In the genomic region with DNA sequence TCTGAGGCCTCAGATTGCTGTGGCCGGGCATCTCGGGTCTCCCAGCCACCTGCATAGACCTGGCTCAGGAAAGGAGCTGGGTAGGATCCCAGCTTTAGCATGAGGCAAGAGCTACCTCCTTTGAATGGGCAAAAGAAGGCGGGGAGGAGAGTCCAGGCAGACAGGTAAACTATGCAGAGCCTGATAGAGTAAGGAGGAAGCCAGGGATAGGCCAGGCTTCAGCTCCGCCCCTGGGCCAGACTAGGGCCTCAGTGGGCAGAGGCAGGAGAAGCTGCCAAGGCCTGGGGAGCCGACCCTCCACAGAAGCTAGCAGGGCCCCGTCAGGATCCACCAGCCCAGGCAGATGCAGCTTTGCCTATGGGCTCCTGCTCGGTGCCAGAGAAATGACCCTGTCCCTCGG, we compare ENCODE assay signal across 24 cellular contexts. TPM values are rescaled to one million over a fixed set of nuclear protein-coding genes. Genes with fewer than 3 reads are reported as not detected.
DNase-seq lines count a peak whose midpoint lies in the region; ATAC-seq and TF ChIP-seq lines count a peak whose summit lies in the region.
"Had no signal": no experiment of that assay in that cellular context is flagged by ENCODE, and none has a peak within 500 bp of the region (broad histone marks: within the 10 kb centered on the region; RNA-seq: fewer than 3 reads in every experiment).

No MANE protein-coding gene starts in this region.

- no peak for TF ChIP-seq CTCF in WTC11 (IDR thresholded peaks at IDR 0.05)
- TF ChIP-seq CTCF in endothelial cell (IDR thresholded peaks at IDR 0.05; ENCODE audit: unreplicated experiment): no peak

- H3K4me3 ChIP-seq in HUES6 (ENCODE audit: low read depth, low read length): no peak overlapping the region
- H3K4me3 ChIP-seq in trophoblast cell (ENCODE audit: low read depth, low read length): no peak overlapping the region
- H3K4me3 ChIP-seq: body of pancreas, colonic mucosa, heart right ventricle, psoas muscle, upper lobe of left lung had no signal

- POLR2A ChIA-PET in WTC11 (lab: Charles Lee): interaction anchor here (0.6 to 1.9 kb wide), 4 partner anchors 11 to 205 kb away, joined by 3 to 7 read pairs (median 4); no protein-coding TSS in a partner anchor

- no peak overlapping the region for H3K4ac ChIP-seq in trophoblast cell (ENCODE audit: low read depth, low read length)

- H3K18ac ChIP-seq in trophoblast cell (ENCODE audit: low read length): no peak overlapping the region

- H3K4me3 Mint-ChIP-seq in WTC11: no peak overlapping the region
- no peak overlapping the region for H3K4me3 Mint-ChIP-seq in endothelial cell (ENCODE audit: unreplicated experiment)
- H3K4me3 Mint-ChIP-seq: activated CD4-positive, alpha-beta T cell treated with anti-CD3 and anti-CD28 coated beads, Interleukin-2, amount 10 ng/mL, durations not matched to agents 7 days and 5 days; activated naive CD8-positive, alpha-beta T cell treated with anti-CD3 and anti-CD28 coated beads, Interleukin-2, amount 50 U/mL, for 24 hours; CD8-positive, alpha-beta T cell; memory B cell; nephron had no signal

- H4K91ac ChIP-seq in trophoblast cell (ENCODE audit: low read depth, low read length): no peak overlapping the region

- no peak overlapping the region for H2AFZ ChIP-seq in trophoblast cell (ENCODE audit: insufficient read depth, low read length, poor library complexity)

- no peak overlapping the region for H2BK5ac ChIP-seq in trophoblast cell (ENCODE audit: low read depth, low read length, poor library complexity)

- DNase-seq in WTC11 (ENCODE audit: low spot score): peak; percentile 55
- DNase-seq in islet precursor cell: peak; percentile 88
- peak in 1 of 2 donors; percentile 59 for DNase-seq in trophoblast cell
- DNase-seq in stimulated activated CD4-positive, alpha-beta T cell treated with anti-CD3 and anti-CD28 coated beads, Interleukin-1b, Interleukin-23, amount 100 ng/mL, for 48 hours: no peak
- DNase-seq in endothelial cell (ENCODE audit: low spot score): no peak
- no peak for DNase-seq in nucleus accumbens (lab: John Stamatoyannopoulos, UW)
- DNase-seq: activated CD4-positive, alpha-beta T cell treated with anti-CD3 and anti-CD28 coated beads, Interleukin-2, amount 10 ng/mL, durations not matched to agents 7 days and 5 days; activated effector memory CD4-positive, alpha-beta T cell treated with Interleukin-2 at 50 U/mL for 16 hours; activated naive CD8-positive, alpha-beta T cell treated with anti-CD3 and anti-CD28 coated beads, Interleukin-2, amount 50 U/mL, for 24 hours; body of pancreas; CD8-positive, alpha-beta T cell; colonic mucosa; DMS79; heart right ventricle; kidney; psoas muscle; SHP77; stimulated activated CD4-positive, alpha-beta T cell treated with anti-CD3 and anti-CD28 coated beads, Interleukin-2, amount 100 ng/mL, for 24 hours; stimulated activated naive CD4-positive, alpha-beta T cell treated with Interleukin-2 at 50 U/mL for 16 hours; upper lobe of left lung had no signal

- H4K8ac ChIP-seq in trophoblast cell (ENCODE audit: low read depth, low read length): peak overlapping the region; percentile 53

- no peaks in the 10 kb centered on the region for H3K36me3 Mint-ChIP-seq in WTC11
- no peaks in the 10 kb centered on the region for H3K36me3 Mint-ChIP-seq in endothelial cell (ENCODE audit: low read depth, unreplicated experiment)
- H3K36me3 Mint-ChIP-seq: CD8-positive, alpha-beta T cell; memory B cell had no signal

- no CpG with 5 or more reads among the region's 8 CpGs for WGBS in trophoblast cell (ENCODE audit: extremely low coverage, insufficient coverage, insufficient read length)

- CTCF ChIA-PET in WTC11 (lab: Charles Lee): interaction anchor here (0.5 to 2.3 kb wide), 11 partner anchors 10 to 232 kb away, joined by 3 to 15 read pairs (median 6); no protein-coding TSS in a partner anchor

- no peaks in the 10 kb centered on the region for H3K9me3 Mint-ChIP-seq in WTC11
- H3K9me3 Mint-ChIP-seq in endothelial cell (ENCODE audit: unreplicated experiment): no peaks in the 10 kb centered on the region
- H3K9me3 Mint-ChIP-seq: activated CD4-positive, alpha-beta T cell treated with anti-CD3 and anti-CD28 coated beads, Interleukin-2, amount 10 ng/mL, durations not matched to agents 7 days and 5 days; activated naive CD8-positive, alpha-beta T cell treated with anti-CD3 and anti-CD28 coated beads, Interleukin-2, amount 50 U/mL, for 24 hours; CD8-positive, alpha-beta T cell; memory B cell; nephron had no signal

- H3K4me1 ChIP-seq in HUES6 (ENCODE audit: control insufficient read depth, insufficient read depth, low read length): peaks cover 13% of the 10 kb centered on the region
- H3K4me1 ChIP-seq in trophoblast cell (ENCODE audit: control insufficient read depth in 1 of 2, insufficient read depth in 2 of 2, low read length in 2 of 2): peaks cover 7 to 8% of the 10 kb centered on the region in 2 experiments
- H3K4me1 ChIP-seq: body of pancreas, colonic mucosa, heart right ventricle, psoas muscle, upper lobe of left lung had no signal

- H3K9ac ChIP-seq in HUES6 (ENCODE audit: low read length): no peak overlapping the region
- H3K9ac ChIP-seq in trophoblast cell (ENCODE audit: low read length): no peak overlapping the region

- no peak overlapping the region for H4K12ac ChIP-seq in trophoblast cell (ENCODE audit: low read depth, low read length)

- H3K4me1 Mint-ChIP-seq in WTC11 (peaks cover 34% of the 10 kb centered on the region), endothelial cell (ENCODE audit: unreplicated experiment) (peaks cover 4% of the 10 kb centered on the region)
- H3K4me1 Mint-ChIP-seq: activated naive CD8-positive, alpha-beta T cell treated with anti-CD3 and anti-CD28 coated beads, Interleukin-2, amount 50 U/mL, for 24 hours; nephron had no signal

- H3K36me3 ChIP-seq in HUES6 (ENCODE audit: control insufficient read depth, insufficient read depth, low read length): no peaks in the 10 kb centered on the region
- H3K36me3 ChIP-seq in trophoblast cell (ENCODE audit: control insufficient read depth in 1 of 2, insufficient read depth in 2 of 2, low read length in 2 of 2): no peaks in the 10 kb centered on the region
- H3K36me3 ChIP-seq: colonic mucosa, heart right ventricle, upper lobe of left lung had no signal

- peak; percentile 98 for ATAC-seq in WTC11
- ATAC-seq: activated naive CD8-positive, alpha-beta T cell treated with anti-CD3 and anti-CD28 coated beads, Interleukin-2, amount 50 U/mL, for 24 hours; body of pancreas; CD8-positive, alpha-beta T cell; heart right ventricle; psoas muscle had no signal

- peaks cover 4% of the 10 kb centered on the region for H3K79me1 ChIP-seq in trophoblast cell (ENCODE audit: low read length)

- H3K79me2 ChIP-seq in trophoblast cell (ENCODE audit: control insufficient read depth, insufficient read depth, low read length, poor library complexity): peaks cover 2% of the 10 kb centered on the region

- H3K23ac ChIP-seq in trophoblast cell (ENCODE audit: low read length): no peak overlapping the region

- H2AK5ac ChIP-seq in trophoblast cell (ENCODE audit: low read length): no peak overlapping the region

- no peaks in the 10 kb centered on the region for H3K27me3 Mint-ChIP-seq in WTC11 (ENCODE audit: low read depth)
- peaks cover 2% of the 10 kb centered on the region for H3K27me3 Mint-ChIP-seq in endothelial cell (ENCODE audit: unreplicated experiment)
- H3K27me3 Mint-ChIP-seq: activated naive CD8-positive, alpha-beta T cell treated with anti-CD3 and anti-CD28 coated beads, Interleukin-2, amount 50 U/mL, for 24 hours; memory B cell had no signal

- no peak overlapping the region for H3K14ac ChIP-seq in trophoblast cell (ENCODE audit: low read length)

- no peak overlapping the region for H2BK120ac ChIP-seq in trophoblast cell (ENCODE audit: insufficient read depth, low read length, poor library complexity)

- H3K27ac Mint-ChIP-seq in WTC11 (peak overlapping the region; percentile 78), endothelial cell (ENCODE audit: unreplicated experiment) (no peak overlapping the region)
- H3K27ac Mint-ChIP-seq: activated CD4-positive, alpha-beta T cell treated with anti-CD3 and anti-CD28 coated beads, Interleukin-2, amount 10 ng/mL, durations not matched to agents 7 days and 5 days; activated naive CD8-positive, alpha-beta T cell treated with anti-CD3 and anti-CD28 coated beads, Interleukin-2, amount 50 U/mL, for 24 hours; CD8-positive, alpha-beta T cell; memory B cell; nephron had no signal

- no peaks in the 10 kb centered on the region for H3K27me3 ChIP-seq in HUES6 (ENCODE audit: control insufficient read depth, insufficient read depth, low read length)
- H3K27me3 ChIP-seq in trophoblast cell (ENCODE audit: insufficient read depth, low read length): no peaks in the 10 kb centered on the region
- H3K27me3 ChIP-seq: body of pancreas, colonic mucosa, heart right ventricle, upper lobe of left lung had no signal

- H3K4me2 ChIP-seq in trophoblast cell (ENCODE audit: low read length): no peak overlapping the region

- H3K27ac ChIP-seq in HUES6 (ENCODE audit: low read depth, low read length): 0 out of 2 replicates have a peak overlapping the region, but pooled peaks have one; percentile 61
- H3K27ac ChIP-seq in trophoblast cell (ENCODE audit: low read depth, low read length): no peak overlapping the region
- H3K27ac ChIP-seq: body of pancreas, colonic mucosa, heart right ventricle, psoas muscle, upper lobe of left lung had no signal

- H3K9me3 ChIP-seq in HUES6 (ENCODE audit: control insufficient read depth, insufficient read depth, low read depth, low read length) (no peaks in the 10 kb centered on the region), trophoblast cell (ENCODE audit: insufficient read depth, low read depth, low read length) (no peaks in the 10 kb centered on the region)
- H3K9me3 ChIP-seq: body of pancreas, colonic mucosa, heart right ventricle, psoas muscle, upper lobe of left lung had no signal

- no peak overlapping the region for H2BK12ac ChIP-seq in trophoblast cell (ENCODE audit: low read length)

TF ChIP-seq in WTC11, 78 proteins besides CTCF, POLR2A, EP300 and RAD21:
- no peak for TF ChIP-seq SOX15 (CRISPR knock-in tag; IDR thresholded peaks at IDR 0.05)
- no peak for TF ChIP-seq ZNF138 (CRISPR knock-in tag; conservative IDR thresholded peaks at IDR 0.05)
- 0 out of 2 replicates have a peak, but pooled peaks have one; percentile 17 for TF ChIP-seq SP1 (CRISPR knock-in tag; conservative IDR thresholded peaks at IDR 0.05)
- no peak for TF ChIP-seq ATF3 (CRISPR knock-in tag; conservative IDR thresholded peaks at IDR 0.05)
- TF ChIP-seq, protein P1, sequence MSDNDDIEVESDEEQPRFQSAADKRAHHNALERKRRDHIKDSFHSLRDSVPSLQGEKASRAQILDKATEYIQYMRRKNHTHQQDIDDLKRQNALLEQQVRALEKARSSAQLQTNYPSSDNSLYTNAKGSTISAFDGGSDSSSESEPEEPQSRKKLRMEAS (CRISPR knock-in tag; IDR thresholded peaks at IDR 0.05): no peak

RNA-seq across cellular contexts. Expression of gene UBE2G1, which starts 22.6 kb away (rescaled TPM):
- total RNA-seq in WTC11 (2021): 177 to 201 TPM (median 198 TPM) in 3 replicates
- polyA plus RNA-seq in trophoblast cell (2013): 225 and 236 TPM in 2 replicates
- total RNA-seq in endothelial cell (ENCODE audit: unreplicated experiment): 88.0 TPM

RNA-seq across cellular contexts. Expression of gene SPNS3, which starts 44.7 kb away (rescaled TPM):
- not detected in 3 replicates for total RNA-seq in WTC11 (2021)
- 2.2 TPM in 2 replicates for polyA plus RNA-seq in trophoblast cell (2013)
- 0.18 TPM for total RNA-seq in endothelial cell (ENCODE audit: unreplicated experiment)
- total RNA-seq: body of pancreas, psoas muscle, skeletal muscle tissue had no signal

Comparison
In these comparisons a context has a peak if more than half of its experiments do, and no peak if none do; other contexts are left out.
1. DNase-seq: peak in WTC11 (single experiment) and islet precursor cell (single experiment); none in stimulated activated CD4-positive, alpha-beta T cell treated with anti-CD3 and anti-CD28 coated beads, Interleukin-1b, Interleukin-23, amount 100 ng/mL, for 48 hours (single experiment), endothelial cell (single experiment) and nucleus accumbens (0 of 56).